ENCODE assay signal across 9 cellular contexts in genomic region chr12:26524862-26525465, GRCh38.
DNase-seq lines count a peak whose midpoint lies in the region; ATAC-seq and TF ChIP-seq lines count a peak whose summit lies in the region.
"Had no signal": no experiment of that assay in that cellular context is flagged by ENCODE, and none has a peak within 500 bp of the region (broad histone marks: within the 10 kb centered on the region; RNA-seq: fewer than 3 reads in every experiment).

No MANE protein-coding gene starts in this region.

- peaks cover 14 to 25% (median 17%) of the 10 kb centered on the region in 3 donors for H3K4me1 Mint-ChIP-seq in T-cell

- H3K27me3 ChIP-seq in cardiac muscle cell (peaks cover 64% of the 10 kb centered on the region), thyroid gland (no peaks in the 10 kb centered on the region)

- H3K4me3 ChIP-seq in cardiac muscle cell = no peak overlapping the region
- H3K4me3 ChIP-seq in fibroblast of villous mesenchyme (ENCODE audit: low read depth, low read length) = no peak overlapping the region
- no peak overlapping the region for H3K4me3 ChIP-seq in thyroid gland (replicated peaks in 1 of 3)

- WGBS in thyroid gland, 2 donors = 95% methylated on average over 2 of the region's 2 CpGs

- CTCF ChIA-PET in T-cell (lab: Charles Lee) = interaction anchor here in 1 of 2 donors (1.0 kb wide), 1 partner anchor 433 kb away, joined by 3 read pairs; no protein-coding TSS in a partner anchor

- POLR2A ChIA-PET in T-cell (lab: Charles Lee) = no interaction called here

- intact Hi-C loops in left cardiac atrium (cut with DNase I) = no loop called here
- intact Hi-C loops in thyroid gland (cut with DNase I) = no loop called here
- intact Hi-C loops in Right ventricle myocardium inferior (cut with DNase I) = loop anchor here (5.0 kb wide), 1 partner anchor 408 kb away; no protein-coding TSS in a partner anchor

- H3K27me3 Mint-ChIP-seq in T-cell = no peaks in the 10 kb centered on the region
- H3K27me3 Mint-ChIP-seq: naive thymus-derived CD8-positive, alpha-beta T cell had no signal

- H3K9me3 ChIP-seq in cardiac muscle cell (ENCODE audit: low read depth) (no peaks in the 10 kb centered on the region), thyroid gland (no peaks in the 10 kb centered on the region)

- H3K9me3 Mint-ChIP-seq in T-cell = peaks cover 17 to 39% (median 19%) of the 10 kb centered on the region in 3 donors

- H3K36me3 ChIP-seq in cardiac muscle cell (no peaks in the 10 kb centered on the region), thyroid gland (no peaks in the 10 kb centered on the region)

- H3K27ac ChIP-seq in cardiac muscle cell = no peak overlapping the region
- no peak overlapping the region for H3K27ac ChIP-seq in thyroid gland

- H3K4me3 Mint-ChIP-seq in T-cell = no peak overlapping the region
- H3K4me3 Mint-ChIP-seq: naive thymus-derived CD8-positive, alpha-beta T cell had no signal

- DNase-seq in cardiac muscle cell (ENCODE audit: low read depth in 1 of 2, low spot score in 1 of 2) (peak in 1 of 2 donors; percentile 40), left cardiac atrium (no peak), RKO (ENCODE audit: low spot score) (peak; percentile 14), fibroblast of villous mesenchyme (ENCODE audit: low read depth) (peak; percentile 15), thyroid gland (peak in 1 of 2 donors; percentile 5), T-cell (no peak), Right ventricle myocardium inferior (ENCODE audit: missing footprints) (no peak), islet precursor cell (no peak)
- DNase-seq: naive thymus-derived CD8-positive, alpha-beta T cell had no signal

- ATAC-seq in left cardiac atrium (no peak), T-cell (replicated peaks in 1 of 4) (no peak), Right ventricle myocardium inferior (no peak)
- ATAC-seq: naive thymus-derived CD8-positive, alpha-beta T cell had no signal

- H3K36me3 Mint-ChIP-seq in T-cell = peaks cover 55% of the 10 kb centered on the region

- no peak overlapping the region for H3K27ac Mint-ChIP-seq in T-cell
- H3K27ac Mint-ChIP-seq: naive thymus-derived CD8-positive, alpha-beta T cell had no signal

- no peak for TF ChIP-seq POLR2A in thyroid gland (IDR thresholded peaks at IDR 0.05)

- H3K4me1 ChIP-seq in cardiac muscle cell (ENCODE audit: low read depth) = no peaks in the 10 kb centered on the region
- peaks cover 4 to 6% of the 10 kb centered on the region in 2 donors for H3K4me1 ChIP-seq in thyroid gland

- TF ChIP-seq CTCF in cardiac muscle cell (IDR thresholded peaks at IDR 0.05; ENCODE audit: low read depth, low read length) (peak; percentile 57), fibroblast of villous mesenchyme (IDR thresholded peaks at IDR 0.05; ENCODE audit: insufficient read depth, low read depth, low read length) (peak; percentile 61), thyroid gland (IDR thresholded peaks at IDR 0.05) (peak in 4 of 6 experiments; percentile 22 to 61 (median 46))

Comparison
In these comparisons a context has a peak if more than half of its experiments do, and no peak if none do; other contexts are left out.
1. DNase-seq: peak in RKO (single experiment) and fibroblast of villous mesenchyme (single experiment); none in left cardiac atrium (single experiment), T-cell (0 of 34), Right ventricle myocardium inferior (single experiment) and islet precursor cell (single experiment).
2. Peak in every context shown above with its lines, with median percentiles within 50 percentile points of each other: CTCF ChIP-seq.